8 cellular contexts compared by ENCODE assay signal in the genomic region with DNA sequence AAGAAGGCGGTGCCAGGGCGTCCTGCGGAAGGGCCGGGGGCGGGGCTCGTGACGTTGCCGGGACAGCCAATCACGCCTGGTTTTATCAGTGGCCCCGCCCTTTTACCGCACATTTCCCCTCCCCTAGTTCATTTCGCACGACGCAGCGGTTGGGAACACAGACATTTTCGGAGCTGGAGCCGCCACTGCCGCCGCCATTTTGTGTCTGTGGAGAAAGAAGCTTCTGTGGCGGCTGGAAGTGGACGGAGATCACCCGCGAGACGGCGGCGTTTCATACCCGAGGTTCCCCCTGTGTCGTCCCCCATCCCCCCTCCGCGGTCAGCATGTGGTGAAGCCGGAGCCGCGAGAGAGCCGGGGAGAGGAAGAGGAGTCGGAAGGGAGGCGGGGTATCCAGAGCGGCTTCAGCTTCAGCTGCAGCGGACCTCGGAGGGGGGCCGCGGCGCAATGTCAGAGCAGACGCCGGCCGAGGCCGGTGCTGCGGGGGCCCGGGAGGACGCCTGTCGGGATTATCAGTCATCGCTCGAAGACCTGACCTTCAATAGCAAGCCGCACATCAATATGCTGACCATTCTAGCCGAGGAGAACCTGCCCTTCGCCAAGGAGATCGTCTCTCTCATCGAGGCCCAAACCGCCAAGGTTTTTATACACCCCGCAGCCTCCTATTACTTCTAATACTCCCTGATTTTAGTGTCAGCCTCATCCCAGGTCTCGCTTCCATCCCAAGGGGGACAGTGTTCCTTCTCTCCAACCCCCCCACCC. TPM values are rescaled to one million over a fixed set of nuclear protein-coding genes. Genes with fewer than 3 reads are reported as not detected.
DNase-seq lines count a peak whose midpoint lies in the region; ATAC-seq and TF ChIP-seq lines count a peak whose summit lies in the region.

A gene with protein sequence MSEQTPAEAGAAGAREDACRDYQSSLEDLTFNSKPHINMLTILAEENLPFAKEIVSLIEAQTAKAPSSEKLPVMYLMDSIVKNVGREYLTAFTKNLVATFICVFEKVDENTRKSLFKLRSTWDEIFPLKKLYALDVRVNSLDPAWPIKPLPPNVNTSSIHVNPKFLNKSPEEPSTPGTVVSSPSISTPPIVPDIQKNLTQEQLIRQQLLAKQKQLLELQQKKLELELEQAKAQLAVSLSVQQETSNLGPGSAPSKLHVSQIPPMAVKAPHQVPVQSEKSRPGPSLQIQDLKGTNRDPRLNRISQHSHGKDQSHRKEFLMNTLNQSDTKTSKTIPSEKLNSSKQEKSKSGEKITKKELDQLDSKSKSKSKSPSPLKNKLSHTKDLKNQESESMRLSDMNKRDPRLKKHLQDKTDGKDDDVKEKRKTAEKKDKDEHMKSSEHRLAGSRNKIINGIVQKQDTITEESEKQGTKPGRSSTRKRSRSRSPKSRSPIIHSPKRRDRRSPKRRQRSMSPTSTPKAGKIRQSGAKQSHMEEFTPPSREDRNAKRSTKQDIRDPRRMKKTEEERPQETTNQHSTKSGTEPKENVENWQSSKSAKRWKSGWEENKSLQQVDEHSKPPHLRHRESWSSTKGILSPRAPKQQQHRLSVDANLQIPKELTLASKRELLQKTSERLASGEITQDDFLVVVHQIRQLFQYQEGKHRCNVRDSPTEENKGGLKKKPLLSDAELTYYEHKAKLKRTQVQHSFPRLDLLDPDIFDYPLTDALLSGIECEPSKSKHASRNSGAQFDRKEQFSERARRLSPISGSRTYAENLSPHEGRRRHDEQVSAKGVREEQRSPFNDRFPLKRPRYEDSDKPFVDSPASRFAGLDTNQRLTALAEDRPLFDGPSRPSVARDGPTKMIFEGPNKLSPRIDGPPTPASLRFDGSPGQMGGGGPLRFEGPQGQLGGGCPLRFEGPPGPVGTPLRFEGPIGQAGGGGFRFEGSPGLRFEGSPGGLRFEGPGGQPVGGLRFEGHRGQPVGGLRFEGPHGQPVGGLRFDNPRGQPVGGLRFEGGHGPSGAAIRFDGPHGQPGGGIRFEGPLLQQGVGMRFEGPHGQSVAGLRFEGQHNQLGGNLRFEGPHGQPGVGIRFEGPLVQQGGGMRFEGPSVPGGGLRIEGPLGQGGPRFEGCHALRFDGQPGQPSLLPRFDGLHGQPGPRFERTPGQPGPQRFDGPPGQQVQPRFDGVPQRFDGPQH (N-terminal part only) (plus strand): TSS at position 136 of the 759 bp plus-strand sequence. CDS start 309 bp downstream, at position 445.

- H3K27me3 Mint-ChIP-seq in activated CD4-positive, alpha-beta T cell treated with anti-CD3 and anti-CD28 coated beads for 36 hours, result no peaks in the 10 kb centered on the region

- H3K9me3 ChIP-seq in WERI-Rb-1 (ENCODE audit: severe bottlenecking) (no peaks in the 10 kb centered on the region), esophagus squamous epithelium (no peaks in the 10 kb centered on the region), neural cell (ENCODE audit: low read length) (no peaks in the 10 kb centered on the region)

- H3K27me3 ChIP-seq in WERI-Rb-1 (ENCODE audit: insufficient read depth, low read depth, severe bottlenecking), result no peaks in the 10 kb centered on the region
- no peaks in the 10 kb centered on the region for H3K27me3 ChIP-seq in esophagus squamous epithelium
- H3K27me3 ChIP-seq in neural cell (ENCODE audit: insufficient read depth, low read depth, low read length), result no peaks in the 10 kb centered on the region

- peak; percentile 53 for TF ChIP-seq EP300 in neural cell (conservative IDR thresholded peaks at IDR 0.05; ENCODE audit: poor library complexity, severe bottlenecking)

- H3K4me3 ChIP-seq in WERI-Rb-1 (ENCODE audit: low read depth, low read length) (peak within 1 kb of the TSS; percentile 100), esophagus squamous epithelium (peak within 1 kb of the TSS; percentile 79 to 99 (median 93)), neural cell (ENCODE audit: low read length) (peak within 1 kb of the TSS; percentile 92)

- H3K4me2 ChIP-seq in neural cell (ENCODE audit: low read length), result peak within 1 kb of the TSS; percentile 30

- WGBS in esophagus squamous epithelium, 2 donors, result 0 to 1% methylated on average over 11 to 21 of the region's 60 CpGs

- H3K27ac ChIP-seq in WERI-Rb-1, result peak within 1 kb of the TSS; percentile 96
- peak within 1 kb of the TSS; percentile 98 to 100 (median 100) for H3K27ac ChIP-seq in esophagus squamous epithelium
- peak within 1 kb of the TSS; percentile 99 for H3K27ac ChIP-seq in neural cell (ENCODE audit: low read length)

- peak; percentile 21 to 100 (median 99) for TF ChIP-seq POLR2A in esophagus squamous epithelium (IDR thresholded peaks at IDR 0.05)

- H3K4me1 ChIP-seq in esophagus squamous epithelium, result peaks cover 7 to 40% (median 15%) of the 10 kb centered on the region in 3 donors

- H2AFZ ChIP-seq in neural cell (ENCODE audit: low read depth, low read length), result peak within 1 kb of the TSS; percentile 78

- peaks cover 10% of the 10 kb centered on the region for H4K20me1 ChIP-seq in neural cell (ENCODE audit: insufficient read depth)

- H3K27ac Mint-ChIP-seq in activated CD4-positive, alpha-beta T cell treated with anti-CD3 and anti-CD28 coated beads for 36 hours, result peak within 1 kb of the TSS; percentile 100

- H3K36me3 Mint-ChIP-seq in activated CD4-positive, alpha-beta T cell treated with anti-CD3 and anti-CD28 coated beads for 36 hours (ENCODE audit: low read depth), result peaks cover 49% of the 10 kb centered on the region

- H3K36me3 ChIP-seq in WERI-Rb-1 (peaks cover 46% of the 10 kb centered on the region), esophagus squamous epithelium (peaks cover 0 to 10% (median 0%) of the 10 kb centered on the region in 3 donors), neural cell (ENCODE audit: insufficient read depth, low read length) (no peaks in the 10 kb centered on the region)

- no peak for DNase-seq in activated CD4-positive, alpha-beta T cell treated with anti-CD3 and anti-CD28 coated beads for 36 hours
- no peak for DNase-seq in activated CD4-positive, alpha-beta T cell treated with anti-CD3 and anti-CD28 coated beads for 48 hours
- DNase-seq in WERI-Rb-1 (no peak), esophagus squamous epithelium (lab: John Stamatoyannopoulos, UW) (no peak), NCI-H82 (lab: John Stamatoyannopoulos, UW) (no peak), hippocampal formation (lab: John Stamatoyannopoulos, UW) (no peak)

- no peaks in the 10 kb centered on the region for H3F3A ChIP-seq in neural cell (ENCODE audit: insufficient read depth, low read length, poor library complexity, severe bottlenecking)

- TF ChIP-seq CTCF in WERI-Rb-1 (IDR thresholded peaks at IDR 0.05; ENCODE audit: low read depth, low read length) (no peak), esophagus squamous epithelium (IDR thresholded peaks at IDR 0.05) (no peak), neural cell (IDR thresholded peaks at IDR 0.05; ENCODE audit: poor library complexity, severe bottlenecking) (no peak)

- peak within 1 kb of the TSS; percentile 99 for H3K9ac ChIP-seq in neural cell (ENCODE audit: low read length)

- no peaks in the 10 kb centered on the region for H3K9me3 Mint-ChIP-seq in activated CD4-positive, alpha-beta T cell treated with anti-CD3 and anti-CD28 coated beads for 36 hours (ENCODE audit: low read depth)

- H3K9me2 ChIP-seq in neural cell (ENCODE audit: insufficient read depth, low read length), result no peaks in the 10 kb centered on the region

- H3K4me1 Mint-ChIP-seq in activated CD4-positive, alpha-beta T cell treated with anti-CD3 and anti-CD28 coated beads for 36 hours, result peaks cover 31% of the 10 kb centered on the region

- CTCF ChIA-PET in activated CD4-positive, alpha-beta T cell treated with anti-CD3 and anti-CD28 coated beads for 36 hours (lab: Charles Lee), result interaction anchor here (0.6 to 2.7 kb wide), 12 partner anchors 17 to 290 kb away, joined by 3 to 15 read pairs (median 3); partner anchors contain the start of genes DDIAS, PRCP and RAB30

- ATAC-seq in activated CD4-positive, alpha-beta T cell treated with anti-CD3 and anti-CD28 coated beads for 36 hours, result peak; percentile 11
- peak; percentile 4 for ATAC-seq in HG03039 (IDR thresholded peaks at IDR 0.05; ENCODE audit: unreplicated experiment)

- intact Hi-C loops in activated CD4-positive, alpha-beta T cell treated with anti-CD3 and anti-CD28 coated beads for 36 hours (cut with DNase I, micrococcal nuclease), result loop anchor here (1.0 to 5.0 kb wide), 11 partner anchors 36 to 257 kb away; partner anchors contain the start of genes ANKRD42 (in 2 of the 2), CCDC90B (in 1 of the 2), DDIAS (in 1 of the 2) and PRCP (in 1 of the 2)
- intact Hi-C loops in esophagus squamous epithelium (cut with DNase I), result no loop called here

- H3K4me3 Mint-ChIP-seq in activated CD4-positive, alpha-beta T cell treated with anti-CD3 and anti-CD28 coated beads for 36 hours, result peak within 1 kb of the TSS; percentile 100

- peak; percentile 22 for TF ChIP-seq RAD21 in neural cell (conservative IDR thresholded peaks at IDR 0.05)

- peaks cover 50% of the 10 kb centered on the region for H3K79me2 ChIP-seq in neural cell (replicated peaks; ENCODE audit: insufficient read depth, low read length)

- POLR2A ChIA-PET in activated CD4-positive, alpha-beta T cell treated with anti-CD3 and anti-CD28 coated beads for 36 hours (lab: Charles Lee), result interaction anchor here (0.5 to 3.5 kb wide), 16 partner anchors 29 to 257 kb away, joined by 3 to 15 read pairs (median 4); partner anchors contain the start of genes DDIAS and PRCP

TF ChIP-seq in neural cell, 6 proteins besides CTCF, POLR2A, EP300 and RAD21 (continues in another document):
- peak; percentile 3 for TF ChIP-seq SMC3 (conservative IDR thresholded peaks at IDR 0.05; ENCODE audit: poor library complexity)

RNA-seq across cellular contexts. Expression of the gene that starts here (rescaled TPM):
- total RNA-seq in activated CD4-positive, alpha-beta T cell treated with anti-CD3 and anti-CD28 coated beads for 36 hours, result 10 to 100 TPM; 55.3 to 70.8 TPM
- total RNA-seq in esophagus squamous epithelium, result 10 to 100 TPM; 33.6 to 64.1 (median 44.3) TPM
- 81.7 and 82.4 TPM in 2 replicates for polyA plus RNA-seq in neural cell
- 141 and 171 TPM in 2 replicates for polyA minus RNA-seq in neural cell
